Comparison of ENCODE assay signal across 1 cellular context in genomic region chr1:160261526-160261877, GRCh38.
TF ChIP-seq lines count a peak whose summit lies in the region.

No MANE protein-coding gene starts in this region.

TF ChIP-seq in GM12878, 131 proteins besides CTCF, POLR2A, EP300 and RAD21 (continued from another document):
- TF ChIP-seq BCL3 (IDR thresholded peaks at IDR 0.05; ENCODE audit: borderline replicate concordance, insufficient read depth, low read depth, low read length, poor library complexity, severe bottlenecking), result peak; percentile 7
- TF ChIP-seq SMAD1 (IDR thresholded peaks at IDR 0.05; ENCODE audit: low read depth, partially characterized antibody), result no peak
- TF ChIP-seq STAT3 (IDR thresholded peaks at IDR 0.05; ENCODE audit: low read depth, low read length), result no peak
- TF ChIP-seq E2F8 (IDR thresholded peaks at IDR 0.05; ENCODE audit: low read depth, partially characterized antibody), result peak; percentile 30
- TF ChIP-seq SIX5 (IDR thresholded peaks at IDR 0.05; ENCODE audit: low read depth, low read length, severe bottlenecking), result no peak
- no peak for TF ChIP-seq BHLHE40 (IDR thresholded peaks at IDR 0.05; ENCODE audit: borderline replicate concordance in 1 of 2, low read depth in 2 of 2, low read length in 1 of 2)
- TF ChIP-seq MAX (IDR thresholded peaks at IDR 0.05; ENCODE audit: low read depth, low read length), result no peak
- TF ChIP-seq YBX1 (IDR thresholded peaks at IDR 0.05), result no peak
- peak in 1 of 2 experiments; percentile 36; a peak in 1 of 4 replicates for TF ChIP-seq IKZF2 (IDR thresholded peaks at IDR 0.05)
- no peak for TF ChIP-seq CHD4 (IDR thresholded peaks at IDR 0.05)
- no peak for TF ChIP-seq ASH2L (IDR thresholded peaks at IDR 0.05; ENCODE audit: borderline replicate concordance, low read depth)
- peak; percentile 61 for TF ChIP-seq RUNX3 (IDR thresholded peaks at IDR 0.05; ENCODE audit: low read length)
- TF ChIP-seq TCF3 (IDR thresholded peaks at IDR 0.05; ENCODE audit: borderline replicate concordance, insufficient read depth, low read depth, low read length), result no peak
- no peak for TF ChIP-seq ZNF207 (IDR thresholded peaks at IDR 0.05; ENCODE audit: borderline replicate concordance)
- TF ChIP-seq RAD51 (IDR thresholded peaks at IDR 0.05), result 0 out of 2 replicates have a peak, but pooled peaks have one; percentile 20
- no peak for TF ChIP-seq NFIC (IDR thresholded peaks at IDR 0.05; ENCODE audit: low read depth, low read length)
- TF ChIP-seq ZNF217 (IDR thresholded peaks at IDR 0.05), result no peak
- no peak for TF ChIP-seq ZBTB40 (IDR thresholded peaks at IDR 0.05; ENCODE audit: borderline replicate concordance)
- TF ChIP-seq ZNF687 (IDR thresholded peaks at IDR 0.05), result no peak
- no peak for TF ChIP-seq NFXL1 (IDR thresholded peaks at IDR 0.05; ENCODE audit: borderline replicate concordance)
- TF ChIP-seq HDAC2 (IDR thresholded peaks at IDR 0.05), result no peak
- no peak for TF ChIP-seq CHD2 (IDR thresholded peaks at IDR 0.05; ENCODE audit: borderline replicate concordance, low read depth, low read length)
- TF ChIP-seq SPI1 (IDR thresholded peaks at IDR 0.05; ENCODE audit: borderline replicate concordance, insufficient read depth, low read depth, low read length), result no peak
- no peak for TF ChIP-seq ZBTB33 (IDR thresholded peaks at IDR 0.05)
- TF ChIP-seq TCF7 (IDR thresholded peaks at IDR 0.05; ENCODE audit: borderline replicate concordance), result no peak
